ENCODE assay signal across 8 cellular contexts in the genomic region with DNA sequence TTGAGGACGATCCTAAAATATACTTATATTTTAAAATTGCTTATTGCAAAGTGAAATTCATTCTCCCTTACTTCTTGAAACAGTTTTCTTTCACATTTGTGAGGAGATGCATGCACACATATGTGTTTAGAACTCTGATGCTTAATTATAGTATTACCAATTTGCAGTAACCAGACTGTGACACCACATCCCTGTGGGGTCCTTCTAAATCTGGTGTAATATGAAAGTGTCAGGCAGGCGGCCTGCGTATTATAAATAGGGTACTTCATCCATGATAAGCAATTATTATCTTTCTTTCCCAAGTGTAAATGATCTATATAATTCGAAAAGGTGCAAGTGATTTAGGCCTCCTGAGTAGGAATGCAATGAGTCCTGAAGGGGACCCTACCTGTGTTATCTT. TPM values are rescaled to one million over a fixed set of nuclear protein-coding genes. Genes with fewer than 3 reads are reported as not detected.
DNase-seq lines count a peak whose midpoint lies in the region; TF ChIP-seq lines count a peak whose summit lies in the region.

No MANE protein-coding gene starts in this region.

- POLR2A ChIA-PET in Caco-2 (lab: Charles Lee) (no interaction called here), GM10248 (lab: Yijun Ruan, JAX) (no interaction called here)

- H3K9ac ChIP-seq in neural progenitor cell: peak overlapping the region; percentile 63

- H3K4me3 ChIP-seq in Caco-2 (ENCODE audit: low read depth, low read length) (peak overlapping the region; percentile 69), dorsolateral prefrontal cortex (peak overlapping the region; percentile 55 to 93 (median 77)), neural progenitor cell (peak overlapping the region; percentile 77)

- H4K20me1 ChIP-seq in neural progenitor cell (ENCODE audit: low read depth): no peaks in the 10 kb centered on the region

- CTCF ChIA-PET in Caco-2 (lab: Charles Lee): interaction anchor here (1.3 kb wide), 1 partner anchor 14 kb away, joined by 3 read pairs; no protein-coding TSS in a partner anchor
- CTCF ChIA-PET in GM10248 (lab: Yijun Ruan, JAX): interaction anchor here (1.1 to 2.2 kb wide), 3 partner anchors 13 to 34 kb away, joined by 4 to 9 read pairs (median 5); no protein-coding TSS in a partner anchor

- H3K4me2 ChIP-seq in neural progenitor cell: peak overlapping the region; percentile 83

- H3K9me3 Mint-ChIP-seq in Caco-2 (ENCODE audit: unreplicated experiment): no peaks in the 10 kb centered on the region
- no peaks in the 10 kb centered on the region for H3K9me3 Mint-ChIP-seq in neural progenitor cell

- H3K36me3 ChIP-seq in Caco-2 (ENCODE audit: control insufficient read depth, insufficient read depth, low read length) (no peaks in the 10 kb centered on the region), neural progenitor cell (no peaks in the 10 kb centered on the region)

- no TSS peak for BruUV-seq in Caco-2 (replicated peaks; lab: Mats Ljungman, UMichigan)

- H3K27ac Mint-ChIP-seq in Caco-2 (ENCODE audit: unreplicated experiment): peak overlapping the region; percentile 89
- H3K27ac Mint-ChIP-seq in neural progenitor cell: peak overlapping the region; percentile 99

- intact Hi-C loops in Caco-2 (cut with micrococcal nuclease; ENCODE audit: unreplicated experiment) (no loop called here), dorsolateral prefrontal cortex (cut with DNase I) (loop anchor here in 1 of 2 donors (5.0 kb wide), 1 partner anchor 157 kb away; a partner anchor contains a TSS)

- peaks cover 18% of the 10 kb centered on the region for H3F3A ChIP-seq in neural progenitor cell (ENCODE audit: low read depth)

- H3K4me3 Mint-ChIP-seq in Caco-2 (ENCODE audit: unreplicated experiment) (peak overlapping the region; percentile 82), neural progenitor cell (peak overlapping the region; percentile 98)

- H3K4me1 Mint-ChIP-seq in Caco-2 (ENCODE audit: low read depth, unreplicated experiment) (no peaks in the 10 kb centered on the region), neural progenitor cell (peaks cover 18% of the 10 kb centered on the region)

- no peaks in the 10 kb centered on the region for H3K27me3 Mint-ChIP-seq in Caco-2 (ENCODE audit: insufficient read depth, unreplicated experiment)
- H3K27me3 Mint-ChIP-seq in neural progenitor cell (ENCODE audit: insufficient read depth, low read depth): no peaks in the 10 kb centered on the region

- peaks cover 45% of the 10 kb centered on the region for H3K79me2 ChIP-seq in neural progenitor cell (ENCODE audit: low read depth)

- H2AFZ ChIP-seq in neural progenitor cell (replicated peaks): peak overlapping the region; percentile 99

- 0 out of 2 replicates have a peak, but pooled peaks cover 6% of the 10 kb centered on the region for H3K4me1 ChIP-seq in Caco-2
- peaks cover 14% of the 10 kb centered on the region for H3K4me1 ChIP-seq in neural progenitor cell

- peak overlapping the region; percentile 86 to 99 (median 96) for H3K27ac ChIP-seq in dorsolateral prefrontal cortex
- H3K27ac ChIP-seq in neural progenitor cell: peak overlapping the region; percentile 97

- no peaks in the 10 kb centered on the region for H3K9me3 ChIP-seq in Caco-2
- H3K9me3 ChIP-seq in neural progenitor cell (ENCODE audit: low read depth): no peaks in the 10 kb centered on the region

- DNase-seq in Caco-2: no peak
- peak; percentile 32 for DNase-seq in NCI-H2227 (lab: John Stamatoyannopoulos, UW; ENCODE audit: unreplicated experiment)
- no peak for DNase-seq in dorsolateral prefrontal cortex
- DNase-seq in neural progenitor cell (ENCODE audit: low spot score): no peak
- no peak for DNase-seq in midbrain (lab: John Stamatoyannopoulos, UW)
- no peak for DNase-seq in middle frontal gyrus (ENCODE audit: extremely low spot score, low spot score)
- DNase-seq in MV-4-11 (lab: John Stamatoyannopoulos, UW): no peak
- no peak for DNase-seq in GM10248 (ENCODE audit: extremely low spot score)

- H3K36me3 Mint-ChIP-seq in Caco-2 (ENCODE audit: insufficient read depth, unreplicated experiment): no peaks in the 10 kb centered on the region
- no peaks in the 10 kb centered on the region for H3K36me3 Mint-ChIP-seq in neural progenitor cell

- H3K27me3 ChIP-seq in Caco-2 (replicated peaks; ENCODE audit: control insufficient read depth, insufficient read depth, low read length) (no peaks in the 10 kb centered on the region), dorsolateral prefrontal cortex (no peaks in the 10 kb centered on the region), neural progenitor cell (no peaks in the 10 kb centered on the region)

- TF ChIP-seq CTCF in Caco-2 (IDR thresholded peaks at IDR 0.05; ENCODE audit: insufficient read depth in 1 of 2, low read depth in 1 of 2, low read length in 1 of 2, severe bottlenecking in 1 of 2, unreplicated experiment in 1 of 2): no peak
- peak in 2 of 56 donors; percentile 9 to 10 for TF ChIP-seq CTCF in dorsolateral prefrontal cortex (IDR thresholded peaks at IDR 0.05 in 54 of 56, conservative IDR thresholded peaks at IDR 0.05 in 2 of 56; ENCODE audit: low read depth in 1 of 56, partially characterized antibody in 56 of 56)
- TF ChIP-seq CTCF in neural progenitor cell (IDR thresholded peaks at IDR 0.05): no peak
- no peak for TF ChIP-seq CTCF in GM10248 (IDR thresholded peaks at IDR 0.05; ENCODE audit: control extremely low read depth, extremely low read depth, low read depth, missing control alignments)

RNA-seq across cellular contexts. Expression of a gene that starts 0.8 kb away (rescaled TPM):
- total RNA-seq in Caco-2 (2022) (2.1 and 3.2 TPM in 2 replicates), dorsolateral prefrontal cortex (10 to 100 TPM; 16.8 to 45.1 (median 26.3) TPM), neural progenitor cell (ENCODE audit: low replicate concordance) (10.2 and 20.4 TPM in 2 replicates)

RNA-seq across cellular contexts. Expression of a gene that starts 1.1 kb away (rescaled TPM):
- total RNA-seq in Caco-2 (2022): 23.6 and 25.7 TPM in 2 replicates
- 10 to 100 TPM in 110 of 120 experiments, 1 to 10 TPM in 10; 7.8 to 52.3 (median 17.5) TPM for total RNA-seq in dorsolateral prefrontal cortex
- 76.5 and 110 TPM in 2 replicates for total RNA-seq in neural progenitor cell (ENCODE audit: low replicate concordance)
